14 cellular contexts compared by ENCODE assay signal in genomic region chr11:86587559-86588193, GRCh38.
"Had no signal": no experiment of that assay in that cellular context is flagged by ENCODE, and none has a peak within 500 bp of the region (broad histone marks: within the 10 kb centered on the region; RNA-seq: fewer than 3 reads in every experiment).

No MANE protein-coding gene starts in this region.

- H3K4me2 ChIP-seq: smooth muscle cell had no signal

- H3K27me3 ChIP-seq: neutrophil had no signal

- DNase-seq: activated B cell treated with CpG ODN at 0.5 μM for 24 hours; activated CD4-positive, alpha-beta T cell treated with anti-CD3 and anti-CD28 coated beads, Interleukin-2, amount 10 ng/mL, durations not matched to agents 7 days and 5 days; activated effector memory CD4-positive, alpha-beta T cell treated with anti-CD3 and anti-CD28 coated beads, Interleukin-2, amount 50 U/mL, for 16 hours; activated naive CD8-positive, alpha-beta T cell treated with anti-CD3 and anti-CD28 coated beads, Interleukin-2, amount 10 ng/mL, durations not matched to agents 7 days and 5 days; activated T-cell treated with anti-CD3 and anti-CD28 coated beads for 4 hours; hippocampal formation; lower lobe of right lung; naive B cell; posterior cingulate gyrus; T-helper 2 cell; trophoblast cell had no signal

- H3K36me3 ChIP-seq: lower lobe of right lung, neutrophil had no signal

- H3K27ac ChIP-seq: lower lobe of right lung, neutrophil had no signal

- H3K4me3 ChIP-seq: lower lobe of right lung, smooth muscle cell had no signal

- H3K9me3 ChIP-seq: lower lobe of right lung, neutrophil had no signal

- FAIRE-seq: TTC549 had no signal
